Comparison of ENCODE assay signal across 20 cellular contexts in genomic region chr6:106692823-106693216, GRCh38.
DNase-seq lines count a peak whose midpoint lies in the region; TF ChIP-seq lines count a peak whose summit lies in the region.
"Had no signal": no experiment of that assay in that cellular context is flagged by ENCODE, and none has a peak within 500 bp of the region (broad histone marks: within the 10 kb centered on the region; RNA-seq: fewer than 3 reads in every experiment).

No MANE protein-coding gene starts in this region.

- DNase-seq in A172 (ENCODE audit: low spot score) (peak; percentile 5), endodermal cell (peak; percentile 51), COLO668 (lab: John Stamatoyannopoulos, UW; ENCODE audit: unreplicated experiment) (no peak), pons (ENCODE audit: low spot score) (no peak), midbrain (lab: John Stamatoyannopoulos, UW) (no peak)
- DNase-seq in T-helper 2 cell treated with Interferon-gamma antibody and Interleukin-4, amounts not matched to agents 5 μg/mL and 100 μg/mL, for 36 hours (ENCODE audit: low spot score) = no peak
- DNase-seq: activated CD4-positive, CD25-positive, alpha-beta regulatory T cell treated with anti-CD3 and anti-CD28 coated beads, Interleukin-2, amount 50 U/mL, for 72 hours; activated CD8-positive, alpha-beta memory T cell treated with anti-CD3 and anti-CD28 coated beads for 24 hours; activated naive CD4-positive, alpha-beta T cell treated with anti-CD3 and anti-CD28 coated beads, Interleukin-2, amount 50 U/mL, for 16 hours; activated T-cell treated with anti-CD3 and anti-CD28 coated beads, Interleukin-2, amount 50 U/mL, for 48 hours; effector memory CD4-positive, alpha-beta T cell; heart right ventricle; Kasumi-1; stimulated activated CD4-positive, alpha-beta T cell treated with anti-CD3 and anti-CD28 coated beads, Interleukin-2, amount 100 ng/mL, for 48 hours had no signal

- TF ChIP-seq CTCF in endodermal cell (conservative IDR thresholded peaks at IDR 0.05) = no peak

- H3K27ac ChIP-seq in HUES6 (ENCODE audit: low read depth, low read length) = peak overlapping the region; percentile 79
- H3K27ac ChIP-seq in endodermal cell (ENCODE audit: low read depth, low read length) = no peak overlapping the region
- peak overlapping the region; percentile 24 to 54 for H3K27ac ChIP-seq in mucosa of rectum (ENCODE audit: low read depth in 2 of 2, low read length in 2 of 2)
- H3K27ac ChIP-seq: ascending aorta, heart right ventricle, vagina had no signal

- H3K4me3 Mint-ChIP-seq in endodermal cell = no peak overlapping the region
- H3K4me3 Mint-ChIP-seq in T-helper 2 cell treated with Interferon-gamma antibody and Interleukin-4, amounts not matched to agents 5 μg/mL and 100 μg/mL, for 36 hours = no peak overlapping the region
- H3K4me3 Mint-ChIP-seq: CD14-positive monocyte, nephron had no signal

- peaks cover 4% of the 10 kb centered on the region for H3K4me1 Mint-ChIP-seq in endodermal cell
- H3K4me1 Mint-ChIP-seq in T-helper 2 cell treated with Interferon-gamma antibody and Interleukin-4, amounts not matched to agents 5 μg/mL and 100 μg/mL, for 36 hours (ENCODE audit: low read depth) = peaks cover 2% of the 10 kb centered on the region

- H3K36me3 Mint-ChIP-seq in endodermal cell (ENCODE audit: low read depth) = no peaks in the 10 kb centered on the region
- no peaks in the 10 kb centered on the region for H3K36me3 Mint-ChIP-seq in T-helper 2 cell treated with Interferon-gamma antibody and Interleukin-4, amounts not matched to agents 5 μg/mL and 100 μg/mL, for 36 hours (ENCODE audit: low read depth)
- H3K36me3 Mint-ChIP-seq: CD14-positive monocyte had no signal

- no peaks in the 10 kb centered on the region for H3K9me3 ChIP-seq in HUES6 (ENCODE audit: control insufficient read depth, insufficient read depth, low read depth, low read length)
- H3K9me3 ChIP-seq in endodermal cell (ENCODE audit: control insufficient read depth, low read length) = no peaks in the 10 kb centered on the region
- H3K9me3 ChIP-seq in mucosa of rectum (ENCODE audit: control insufficient read depth in 2 of 2, low read length in 2 of 2) = no peaks in the 10 kb centered on the region
- H3K9me3 ChIP-seq: ascending aorta, heart right ventricle, vagina had no signal

- WGBS in endodermal cell (ENCODE audit: insufficient coverage in 1 of 2, insufficient read length in 1 of 2), 2 experiments = 86 to 88% methylated on average over 3 of the region's 3 CpGs

- H3K27ac Mint-ChIP-seq in endodermal cell = peak overlapping the region; percentile 59
- H3K27ac Mint-ChIP-seq in T-helper 2 cell treated with Interferon-gamma antibody and Interleukin-4, amounts not matched to agents 5 μg/mL and 100 μg/mL, for 36 hours = no peak overlapping the region
- H3K27ac Mint-ChIP-seq: CD14-positive monocyte had no signal

- H3K4me3 ChIP-seq in HUES6 (ENCODE audit: low read depth, low read length) (no peak overlapping the region), endodermal cell (ENCODE audit: low read length) (no peak overlapping the region), mucosa of rectum (ENCODE audit: low read length in 2 of 2) (no peak overlapping the region)
- H3K4me3 ChIP-seq: ascending aorta, heart right ventricle, vagina had no signal

- H3K4me1 ChIP-seq in HUES6 (ENCODE audit: control insufficient read depth, insufficient read depth, low read length) (peaks cover 30% of the 10 kb centered on the region), endodermal cell (ENCODE audit: control insufficient read depth, insufficient read depth, low read length) (no peaks in the 10 kb centered on the region), mucosa of rectum (ENCODE audit: control insufficient read depth in 2 of 2, insufficient read depth in 2 of 2, low read length in 2 of 2) (peaks cover 9 to 15% of the 10 kb centered on the region in 2 donors)
- H3K4me1 ChIP-seq: vagina had no signal

- H3K27me3 ChIP-seq in HUES6 (ENCODE audit: control insufficient read depth, insufficient read depth, low read length) (no peaks in the 10 kb centered on the region), endodermal cell (ENCODE audit: control insufficient read depth, insufficient read depth, low read length, poor library complexity, severe bottlenecking) (no peaks in the 10 kb centered on the region), mucosa of rectum (ENCODE audit: control insufficient read depth in 2 of 2, insufficient read depth in 2 of 2, low read length in 2 of 2) (no peaks in the 10 kb centered on the region)
- H3K27me3 ChIP-seq: ascending aorta, vagina had no signal

- H3K27me3 Mint-ChIP-seq in endodermal cell (ENCODE audit: insufficient read depth) = no peaks in the 10 kb centered on the region
- peaks cover 16% of the 10 kb centered on the region for H3K27me3 Mint-ChIP-seq in T-helper 2 cell treated with Interferon-gamma antibody and Interleukin-4, amounts not matched to agents 5 μg/mL and 100 μg/mL, for 36 hours (ENCODE audit: low read depth)

- H3K9me3 Mint-ChIP-seq in endodermal cell = no peaks in the 10 kb centered on the region
- no peaks in the 10 kb centered on the region for H3K9me3 Mint-ChIP-seq in T-helper 2 cell treated with Interferon-gamma antibody and Interleukin-4, amounts not matched to agents 5 μg/mL and 100 μg/mL, for 36 hours
- H3K9me3 Mint-ChIP-seq: nephron had no signal

- H3K36me3 ChIP-seq in HUES6 (ENCODE audit: control insufficient read depth, insufficient read depth, low read length) = no peaks in the 10 kb centered on the region
- no peaks in the 10 kb centered on the region for H3K36me3 ChIP-seq in endodermal cell (ENCODE audit: control insufficient read depth, insufficient read depth, low read length)
- H3K36me3 ChIP-seq in mucosa of rectum (ENCODE audit: control insufficient read depth in 2 of 2, insufficient read depth in 2 of 2, low read length in 2 of 2) = no peaks in the 10 kb centered on the region
- H3K36me3 ChIP-seq: ascending aorta, heart right ventricle, vagina had no signal

- H3K9ac ChIP-seq in HUES6 (ENCODE audit: low read length) (peak overlapping the region; percentile 14), endodermal cell (ENCODE audit: extremely low read depth, low read length, poor library complexity, severe bottlenecking) (no peak overlapping the region), mucosa of rectum (ENCODE audit: low read depth in 1 of 2, low read length in 2 of 2) (no peak overlapping the region)

Comparison
In these comparisons a context has a peak if more than half of its experiments do, and no peak if none do; other contexts are left out.
1. DNase-seq: peak in A172 (single experiment) and endodermal cell (single experiment); none in COLO668 (single experiment), pons (single experiment), midbrain (single experiment) and T-helper 2 cell treated with Interferon-gamma antibody and Interleukin-4, amounts not matched to agents 5 μg/mL and 100 μg/mL, for 36 hours (single experiment).